Comparison of ENCODE assay signal across 18 cellular contexts in the genomic region with DNA sequence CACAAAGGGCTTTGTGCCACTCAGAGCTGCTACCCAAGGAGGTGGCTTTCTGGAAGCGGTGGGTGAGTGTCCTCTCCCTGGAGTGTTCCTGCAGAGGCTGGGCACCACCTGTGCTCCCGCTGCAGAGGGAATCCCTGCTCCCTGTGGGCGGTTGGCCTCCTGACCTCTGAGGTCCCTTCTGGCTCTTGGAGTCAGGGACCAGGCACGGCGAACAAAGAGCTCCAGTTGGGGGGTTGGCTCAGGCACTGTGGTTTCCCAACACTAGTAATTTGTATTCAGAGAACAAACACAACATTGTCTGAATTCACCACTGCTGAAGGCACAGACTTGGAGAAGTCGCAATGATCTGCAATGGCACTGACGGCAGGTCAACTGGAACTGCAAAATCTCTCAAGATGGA.
DNase-seq lines count a peak whose midpoint lies in the region; ATAC-seq and TF ChIP-seq lines count a peak whose summit lies in the region.
"Had no signal": no experiment of that assay in that cellular context is flagged by ENCODE, and none has a peak within 500 bp of the region (broad histone marks: within the 10 kb centered on the region; RNA-seq: fewer than 3 reads in every experiment).

No MANE protein-coding gene starts in this region.

- no peak for TF ChIP-seq CTCF in sigmoid colon (IDR thresholded peaks at IDR 0.05)

- no peaks in the 10 kb centered on the region for H3K4me1 ChIP-seq in sigmoid colon
- H3K4me1 ChIP-seq: BE2C, Peyer's patch had no signal

- intact Hi-C loops in sigmoid colon (cut with DNase I) = no loop called here

- H3K36me3 ChIP-seq in sigmoid colon = no peaks in the 10 kb centered on the region
- H3K36me3 ChIP-seq: BE2C, Peyer's patch, thyroid gland had no signal

- 83 to 91% methylated on average over 7 of the region's 7 CpGs for WGBS in sigmoid colon, 2 donors

- no peak for TF ChIP-seq EP300 in sigmoid colon (IDR thresholded peaks at IDR 0.05)

- no peak overlapping the region for H3K4me3 ChIP-seq in sigmoid colon
- H3K4me3 ChIP-seq: GM23338, Peyer's patch, smooth muscle cell, thyroid gland had no signal

- no peak for TF ChIP-seq POLR2A in sigmoid colon (IDR thresholded peaks at IDR 0.05)

- no peaks in the 10 kb centered on the region for H3K9me3 ChIP-seq in sigmoid colon
- H3K9me3 ChIP-seq: BE2C, Peyer's patch, thyroid gland had no signal

- no peaks in the 10 kb centered on the region for H3K27me3 ChIP-seq in sigmoid colon
- H3K27me3 ChIP-seq: BE2C, Peyer's patch, thyroid gland had no signal

- ATAC-seq in HG03565 (IDR thresholded peaks at IDR 0.05; ENCODE audit: unreplicated experiment) (no peak), HG03139 (IDR thresholded peaks at IDR 0.05; ENCODE audit: unreplicated experiment) (no peak)
- ATAC-seq: GM23338 had no signal

- H3K27ac ChIP-seq in cingulate gyrus (ENCODE audit: low read depth, low read length) = peak overlapping the region; percentile 83
- H3K27ac ChIP-seq in sigmoid colon = no peak overlapping the region
- H3K27ac ChIP-seq: Peyer's patch, thyroid gland had no signal

- DNase-seq in NCI-H69 (lab: John Stamatoyannopoulos, UW) (peak; percentile 47), medulla oblongata (ENCODE audit: extremely low spot score) (peak; percentile 94), sigmoid colon (peak; percentile 69), cerebellum (ENCODE audit: low spot score) (no peak), SKM-1 treated with dmso at 0.1 percent for 144 hours (lab: John Stamatoyannopoulos, UW; ENCODE audit: unreplicated experiment) (no peak)
- DNase-seq: activated naive CD4-positive, alpha-beta T cell treated with anti-CD3 and anti-CD28 coated beads, Interleukin-2, amount 50 U/mL, for 16 hours; BE2C; DMS 273 treated with DMSO at 0.1 percent for 48 hours; effector CD4-positive, alpha-beta T cell; kidney; NCI-H748 treated with DMSO at 0.1 percent for 48 hours; Peyer's patch; thyroid gland had no signal

Comparison
In these comparisons a context has a peak if more than half of its experiments do, and no peak if none do; other contexts are left out.
1. DNase-seq: peak in NCI-H69 (single experiment), medulla oblongata (single experiment) and sigmoid colon (single experiment); none in cerebellum (single experiment) and SKM-1 treated with dmso at 0.1 percent for 144 hours (single experiment).